Comparison of ENCODE assay signal across 1 cellular context in genomic region chr5:173866249-173867172, GRCh38.
TF ChIP-seq lines count a peak whose summit lies in the region.

No MANE protein-coding gene starts in this region.

TF ChIP-seq in K562, 482 proteins besides CTCF, POLR2A, EP300 and RAD21 (continued from another document and continues in another):
- TF ChIP-seq NELFE (IDR thresholded peaks at IDR 0.05; ENCODE audit: insufficient read depth, insufficient read length) (no peak), ZNF449 (CRISPR knock-in tag; IDR thresholded peaks at IDR 0.05) (no peak), GTF2F1 (IDR thresholded peaks at IDR 0.05; ENCODE audit: low read depth, low read length) (no peak), BMI1 (IDR thresholded peaks at IDR 0.05; ENCODE audit: low read length) (no peak), ZNF280A (IDR thresholded peaks at IDR 0.05; ENCODE audit: low read depth, partially characterized antibody) (no peak), CCAR2 (IDR thresholded peaks at IDR 0.05; ENCODE audit: low read depth, low read length) (no peak), ZNF133 (CRISPR knock-in tag; IDR thresholded peaks at IDR 0.05) (no peak), ZNF431 (CRISPR knock-in tag; IDR thresholded peaks at IDR 0.05) (no peak), ZNF3 (CRISPR knock-in tag; IDR thresholded peaks at IDR 0.05) (no peak), ATF7 (IDR thresholded peaks at IDR 0.05) (no peak), THRB (CRISPR knock-in tag; conservative IDR thresholded peaks at IDR 0.05) (no peak), CLOCK (CRISPR knock-in tag; IDR thresholded peaks at IDR 0.05; ENCODE audit: borderline replicate concordance) (no peak), NUFIP1 (IDR thresholded peaks at IDR 0.05; ENCODE audit: partially characterized antibody) (no peak), HMG20A (CRISPR knock-in tag; conservative IDR thresholded peaks at IDR 0.05) (no peak), POLR2H (tag; IDR thresholded peaks at IDR 0.05; ENCODE audit: low read depth) (peak; percentile 88), RFX7 (CRISPR knock-in tag; IDR thresholded peaks at IDR 0.05) (no peak), FUS (optimal IDR thresholded peaks at IDR 0.05; ENCODE audit: low read depth, low read length) (no peak), ID3 (CRISPR knock-in tag; IDR thresholded peaks at IDR 0.05) (no peak), ID3 (tag; IDR thresholded peaks at IDR 0.05) (no peak), ZNF77 (CRISPR knock-in tag; IDR thresholded peaks at IDR 0.05) (no peak), CREB1 (IDR thresholded peaks at IDR 0.05) (no peak), CREB1 (CRISPR knock-in tag; IDR thresholded peaks at IDR 0.05) (no peak), GABPA (tag; conservative IDR thresholded peaks at IDR 0.05; ENCODE audit: low read depth) (no peak; the same call in 1 of the 2 replicates), ZBTB40 (IDR thresholded peaks at IDR 0.05) (peak; percentile 25; the same call in 1 of the 2 replicates), ZBTB40 (CRISPR knock-in tag; IDR thresholded peaks at IDR 0.05) (no peak), FOXK1 (CRISPR knock-in tag; IDR thresholded peaks at IDR 0.05; ENCODE audit: borderline replicate concordance) (no peak), NBN (IDR thresholded peaks at IDR 0.05; ENCODE audit: low read depth) (no peak), ILF3 (IDR thresholded peaks at IDR 0.05; ENCODE audit: borderline replicate concordance) (no peak), ZNF408 (CRISPR knock-in tag; IDR thresholded peaks at IDR 0.05; ENCODE audit: low read depth) (no peak), ZNF707 (CRISPR knock-in tag; conservative IDR thresholded peaks at IDR 0.05) (no peak), NR2C2 (CRISPR knock-in tag; IDR thresholded peaks at IDR 0.05) (no peak), NR2C2 (tag; IDR thresholded peaks at IDR 0.05) (peak; percentile 58; the same call in 1 of the 2 replicates)
- TF ChIP-seq, protein P1, sequence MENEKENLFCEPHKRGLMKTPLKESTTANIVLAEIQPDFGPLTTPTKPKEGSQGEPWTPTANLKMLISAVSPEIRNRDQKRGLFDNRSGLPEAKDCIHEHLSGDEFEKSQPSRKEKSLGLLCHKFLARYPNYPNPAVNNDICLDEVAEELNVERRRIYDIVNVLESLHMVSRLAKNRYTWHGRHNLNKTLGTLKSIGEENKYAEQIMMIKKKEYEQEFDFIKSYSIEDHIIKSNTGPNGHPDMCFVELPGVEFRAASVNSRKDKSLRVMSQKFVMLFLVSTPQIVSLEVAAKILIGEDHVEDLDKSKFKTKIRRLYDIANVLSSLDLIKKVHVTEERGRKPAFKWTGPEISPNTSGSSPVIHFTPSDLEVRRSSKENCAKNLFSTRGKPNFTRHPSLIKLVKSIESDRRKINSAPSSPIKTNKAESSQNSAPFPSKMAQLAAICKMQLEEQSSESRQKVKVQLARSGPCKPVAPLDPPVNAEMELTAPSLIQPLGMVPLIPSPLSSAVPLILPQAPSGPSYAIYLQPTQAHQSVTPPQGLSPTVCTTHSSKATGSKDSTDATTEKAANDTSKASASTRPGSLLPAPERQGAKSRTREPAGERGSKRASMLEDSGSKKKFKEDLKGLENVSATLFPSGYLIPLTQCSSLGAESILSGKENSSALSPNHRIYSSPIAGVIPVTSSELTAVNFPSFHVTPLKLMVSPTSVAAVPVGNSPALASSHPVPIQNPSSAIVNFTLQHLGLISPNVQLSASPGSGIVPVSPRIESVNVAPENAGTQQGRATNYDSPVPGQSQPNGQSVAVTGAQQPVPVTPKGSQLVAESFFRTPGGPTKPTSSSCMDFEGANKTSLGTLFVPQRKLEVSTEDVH (IDR thresholded peaks at IDR 0.05; ENCODE audit: low read depth, partially characterized antibody), result no peak
- TF ChIP-seq, protein P2, sequence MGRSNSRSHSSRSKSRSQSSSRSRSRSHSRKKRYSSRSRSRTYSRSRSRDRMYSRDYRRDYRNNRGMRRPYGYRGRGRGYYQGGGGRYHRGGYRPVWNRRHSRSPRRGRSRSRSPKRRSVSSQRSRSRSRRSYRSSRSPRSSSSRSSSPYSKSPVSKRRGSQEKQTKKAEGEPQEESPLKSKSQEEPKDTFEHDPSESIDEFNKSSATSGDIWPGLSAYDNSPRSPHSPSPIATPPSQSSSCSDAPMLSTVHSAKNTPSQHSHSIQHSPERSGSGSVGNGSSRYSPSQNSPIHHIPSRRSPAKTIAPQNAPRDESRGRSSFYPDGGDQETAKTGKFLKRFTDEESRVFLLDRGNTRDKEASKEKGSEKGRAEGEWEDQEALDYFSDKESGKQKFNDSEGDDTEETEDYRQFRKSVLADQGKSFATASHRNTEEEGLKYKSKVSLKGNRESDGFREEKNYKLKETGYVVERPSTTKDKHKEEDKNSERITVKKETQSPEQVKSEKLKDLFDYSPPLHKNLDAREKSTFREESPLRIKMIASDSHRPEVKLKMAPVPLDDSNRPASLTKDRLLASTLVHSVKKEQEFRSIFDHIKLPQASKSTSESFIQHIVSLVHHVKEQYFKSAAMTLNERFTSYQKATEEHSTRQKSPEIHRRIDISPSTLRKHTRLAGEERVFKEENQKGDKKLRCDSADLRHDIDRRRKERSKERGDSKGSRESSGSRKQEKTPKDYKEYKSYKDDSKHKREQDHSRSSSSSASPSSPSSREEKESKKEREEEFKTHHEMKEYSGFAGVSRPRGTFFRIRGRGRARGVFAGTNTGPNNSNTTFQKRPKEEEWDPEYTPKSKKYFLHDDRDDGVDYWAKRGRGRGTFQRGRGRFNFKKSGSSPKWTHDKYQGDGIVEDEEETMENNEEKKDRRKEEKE (IDR thresholded peaks at IDR 0.05; ENCODE audit: borderline replicate concordance in 1 of 2, control insufficient read depth in 1 of 2, low read depth in 2 of 2, low read length in 1 of 2), result no peak
- TF ChIP-seq, protein P3, sequence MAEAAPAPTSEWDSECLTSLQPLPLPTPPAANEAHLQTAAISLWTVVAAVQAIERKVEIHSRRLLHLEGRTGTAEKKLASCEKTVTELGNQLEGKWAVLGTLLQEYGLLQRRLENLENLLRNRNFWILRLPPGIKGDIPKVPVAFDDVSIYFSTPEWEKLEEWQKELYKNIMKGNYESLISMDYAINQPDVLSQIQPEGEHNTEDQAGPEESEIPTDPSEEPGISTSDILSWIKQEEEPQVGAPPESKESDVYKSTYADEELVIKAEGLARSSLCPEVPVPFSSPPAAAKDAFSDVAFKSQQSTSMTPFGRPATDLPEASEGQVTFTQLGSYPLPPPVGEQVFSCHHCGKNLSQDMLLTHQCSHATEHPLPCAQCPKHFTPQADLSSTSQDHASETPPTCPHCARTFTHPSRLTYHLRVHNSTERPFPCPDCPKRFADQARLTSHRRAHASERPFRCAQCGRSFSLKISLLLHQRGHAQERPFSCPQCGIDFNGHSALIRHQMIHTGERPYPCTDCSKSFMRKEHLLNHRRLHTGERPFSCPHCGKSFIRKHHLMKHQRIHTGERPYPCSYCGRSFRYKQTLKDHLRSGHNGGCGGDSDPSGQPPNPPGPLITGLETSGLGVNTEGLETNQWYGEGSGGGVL (CRISPR knock-in tag; IDR thresholded peaks at IDR 0.05), result no peak
